Comparison of ENCODE assay signal across 22 cellular contexts in genomic region chr11:26188559-26188958, GRCh38.
DNase-seq lines count a peak whose midpoint lies in the region; ATAC-seq and TF ChIP-seq lines count a peak whose summit lies in the region.
"Had no signal": no experiment of that assay in that cellular context is flagged by ENCODE, and none has a peak within 500 bp of the region (broad histone marks: within the 10 kb centered on the region; RNA-seq: fewer than 3 reads in every experiment).

No MANE protein-coding gene starts in this region.

- no peaks in the 10 kb centered on the region for H3K79me2 ChIP-seq in PC-9 (ENCODE audit: low read depth)

- peaks cover 15% of the 10 kb centered on the region; the same call in 1 of the 2 replicates for H3K4me1 ChIP-seq in PC-9 (replicated peaks; ENCODE audit: insufficient read depth)
- H3K4me1 ChIP-seq: BLaER1 treated with 17β-estradiol and CSF1 and Interleukin-3, amounts not matched to agents 10 nM and 100 nM; psoas muscle had no signal

- intact Hi-C loops in PC-9 (cut with micrococcal nuclease; ENCODE audit: unreplicated experiment): no loop called here
- intact Hi-C loops in sciatic nerve (cut with DNase I): no loop called here

- no peaks in the 10 kb centered on the region for H3K27me3 ChIP-seq in PC-9 (ENCODE audit: insufficient read depth, low read depth)
- H3K27me3 ChIP-seq: BLaER1 treated with 17β-estradiol and CSF1 and Interleukin-3, amounts not matched to agents 10 nM and 100 nM had no signal

- no TSS peak for BruUV-seq in PC-9 (replicated peaks; lab: Mats Ljungman, UMichigan)

- no peaks in the 10 kb centered on the region for H3K9me2 ChIP-seq in PC-9 (ENCODE audit: insufficient read depth)

- no peaks in the 10 kb centered on the region for H3K9me3 ChIP-seq in PC-9 (ENCODE audit: insufficient read depth, low read depth)
- H3K9me3 ChIP-seq: BLaER1 treated with 17β-estradiol and CSF1 and Interleukin-3, amounts not matched to agents 10 nM and 100 nM; lower lobe of right lung; psoas muscle had no signal

- no peak overlapping the region for H2AFZ ChIP-seq in PC-9

- H4K20me1 ChIP-seq in PC-9 (ENCODE audit: insufficient read depth): no peaks in the 10 kb centered on the region
- H4K20me1 ChIP-seq: BLaER1 treated with 17β-estradiol and CSF1 and Interleukin-3, amounts not matched to agents 10 nM and 100 nM had no signal

- CTCF ChIA-PET in PC-9 (lab: Charles Lee): no interaction called here

- no peak overlapping the region for H3K27ac ChIP-seq in PC-9
- H3K27ac ChIP-seq: BLaER1 treated with 17β-estradiol and CSF1 and Interleukin-3, amounts not matched to agents 10 nM and 100 nM; HL-60; KMS-11; lower lobe of right lung; psoas muscle had no signal

- DNase-seq in COLO829 (ENCODE audit: low spot score) (peak; percentile 7), PC-9 (no peak), fibroblast of the aortic adventitia (ENCODE audit: low read depth) (peak; percentile 18), sciatic nerve (ENCODE audit: low spot score) (no peak), COR-L47 (lab: John Stamatoyannopoulos, UW) (no peak), NCI-H2171 (lab: John Stamatoyannopoulos, UW) (no peak), middle frontal gyrus (ENCODE audit: extremely low spot score, low spot score) (no peak)
- DNase-seq in activated effector memory CD4-positive, alpha-beta T cell treated with anti-CD3 and anti-CD28 coated beads, Interleukin-2, amount 50 U/mL, for 16 hours: no peak
- DNase-seq: activated CD4-positive, alpha-beta T cell treated with anti-CD3 and anti-CD28 coated beads, Interleukin-2, amount 50 U/mL, for 48 hours; activated T-cell treated with anti-CD3 and anti-CD28 coated beads, Interleukin-2, amount 50 U/mL, for 4 hours; DMS79; lower lobe of right lung; naive B cell; NCI-H1092 treated with DMSO at 0.1 percent for 48 hours; NCI-H2107; NCI-H69; psoas muscle; SW 1271 had no signal

- no peaks in the 10 kb centered on the region for H3K36me3 ChIP-seq in PC-9 (ENCODE audit: low read depth)
- H3K36me3 ChIP-seq: BLaER1 treated with 17β-estradiol and CSF1 and Interleukin-3, amounts not matched to agents 10 nM and 100 nM; lower lobe of right lung had no signal

- POLR2A ChIA-PET in PC-9 (lab: Charles Lee; ENCODE audit: unreplicated experiment): no interaction called here

- TF ChIP-seq CTCF in PC-9 (conservative IDR thresholded peaks at IDR 0.05) (no peak), fibroblast of the aortic adventitia (IDR thresholded peaks at IDR 0.05; ENCODE audit: insufficient read depth, low read length) (no peak)

- H3K4me3 ChIP-seq in PC-9 (no peak overlapping the region), fibroblast of the aortic adventitia (ENCODE audit: low read depth, low read length) (no peak overlapping the region)
- H3K4me3 ChIP-seq: BLaER1 treated with 17β-estradiol and CSF1 and Interleukin-3, amounts not matched to agents 10 nM and 100 nM; lower lobe of right lung; psoas muscle had no signal

- ATAC-seq in sciatic nerve: peak; percentile 62
- ATAC-seq: activated naive CD4-positive, alpha-beta T cell treated with anti-CD3 and anti-CD28 coated beads, Interleukin-2, amount 50 U/mL, for 72 hours; activated T-cell treated with anti-CD3 and anti-CD28 coated beads, Interleukin-2, amount 50 U/mL, for 4 hours; psoas muscle had no signal

- peak overlapping the region; percentile 26; the same call in 1 of the 2 replicates for H3K4me2 ChIP-seq in PC-9
- H3K4me2 ChIP-seq: BLaER1 treated with 17β-estradiol and CSF1 and Interleukin-3, amounts not matched to agents 10 nM and 100 nM; KMS-11 had no signal

- 0 out of 2 replicates have a peak, but pooled peaks cover 4% of the 10 kb centered on the region for H3F3A ChIP-seq in PC-9 (ENCODE audit: insufficient read depth, low read depth)

Comparison
In these comparisons a context has a peak if more than half of its experiments do, and no peak if none do; other contexts are left out.
1. DNase-seq: peak in COLO829 (single experiment) and fibroblast of the aortic adventitia (single experiment); none in PC-9 (0 of 2), sciatic nerve (single experiment), COR-L47 (single experiment), NCI-H2171 (single experiment), middle frontal gyrus (single experiment) and activated effector memory CD4-positive, alpha-beta T cell treated with anti-CD3 and anti-CD28 coated beads, Interleukin-2, amount 50 U/mL, for 16 hours (single experiment).